1 cellular context compared by ENCODE assay signal in the genomic region with DNA sequence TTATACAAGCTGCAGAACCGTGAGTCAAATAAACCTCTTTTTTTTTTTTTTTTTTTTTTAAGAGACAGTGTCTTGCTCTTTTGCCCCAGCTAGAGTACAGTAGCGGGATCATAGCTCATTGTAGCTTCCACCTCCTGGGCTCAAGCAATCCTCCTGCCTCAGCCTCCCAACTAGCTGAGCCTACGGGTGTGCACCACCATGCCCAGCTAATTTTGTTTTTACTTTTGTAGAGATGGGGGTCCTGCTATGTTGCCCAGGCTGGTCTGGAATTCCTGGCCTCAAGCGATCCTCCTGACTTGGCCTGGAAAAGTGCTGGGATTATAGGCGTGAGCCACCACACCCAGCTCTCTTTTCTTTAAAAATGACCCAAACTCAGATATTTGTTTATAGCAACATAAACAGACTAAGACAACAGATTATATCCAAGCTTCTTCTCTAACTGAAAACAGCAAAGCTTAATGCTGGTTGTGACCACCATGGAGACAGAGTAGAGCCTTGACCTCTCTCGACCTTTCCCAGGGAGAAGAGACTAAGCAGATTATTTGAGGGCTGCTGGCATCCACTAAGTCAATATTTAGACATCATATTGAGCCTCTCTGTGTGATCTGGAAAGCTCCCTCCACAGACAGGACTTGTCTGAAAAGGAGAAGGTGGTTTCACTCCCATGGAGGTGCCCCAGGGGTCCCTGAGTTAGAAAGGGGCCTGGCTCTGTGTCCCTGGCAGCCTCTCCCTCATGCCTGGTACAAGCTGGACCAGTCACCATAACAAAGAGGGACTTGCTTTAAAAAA.
TF ChIP-seq lines count a peak whose summit lies in the region.

No MANE protein-coding gene starts in this region.

TF ChIP-seq in GM23338, 12 proteins besides CTCF, POLR2A, EP300 and RAD21 (continued from another document):
- TF ChIP-seq, protein P1, sequence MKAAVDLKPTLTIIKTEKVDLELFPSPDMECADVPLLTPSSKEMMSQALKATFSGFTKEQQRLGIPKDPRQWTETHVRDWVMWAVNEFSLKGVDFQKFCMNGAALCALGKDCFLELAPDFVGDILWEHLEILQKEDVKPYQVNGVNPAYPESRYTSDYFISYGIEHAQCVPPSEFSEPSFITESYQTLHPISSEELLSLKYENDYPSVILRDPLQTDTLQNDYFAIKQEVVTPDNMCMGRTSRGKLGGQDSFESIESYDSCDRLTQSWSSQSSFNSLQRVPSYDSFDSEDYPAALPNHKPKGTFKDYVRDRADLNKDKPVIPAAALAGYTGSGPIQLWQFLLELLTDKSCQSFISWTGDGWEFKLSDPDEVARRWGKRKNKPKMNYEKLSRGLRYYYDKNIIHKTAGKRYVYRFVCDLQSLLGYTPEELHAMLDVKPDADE (IDR thresholded peaks at IDR 0.05): no peak
- TF ChIP-seq STAT1 (IDR thresholded peaks at IDR 0.05; ENCODE audit: unreplicated experiment) (no peak), ZNF114 (CRISPR knock-in tag; IDR thresholded peaks at IDR 0.05) (no peak), EZH2phosphoT487 (IDR thresholded peaks at IDR 0.05; ENCODE audit: unreplicated experiment) (no peak), EZH2 (IDR thresholded peaks at IDR 0.05; ENCODE audit: low read depth, unreplicated experiment) (no peak), POLR2AphosphoS5 (IDR thresholded peaks at IDR 0.05; ENCODE audit: low read depth) (no peak)
TF ChIP-seq in GM23338: peak in this region for 0.
